ENCODE assay signal across 10 cellular contexts in genomic region chr20:59145926-59146800, GRCh38. TPM values are rescaled to one million over a fixed set of nuclear protein-coding genes. Genes with fewer than 3 reads are reported as not detected.
DNase-seq lines count a peak whose midpoint lies in the region; TF ChIP-seq lines count a peak whose summit lies in the region.
"Had no signal": no experiment of that assay in that cellular context is flagged by ENCODE, and none has a peak within 500 bp of the region (broad histone marks: within the 10 kb centered on the region; RNA-seq: fewer than 3 reads in every experiment).

No MANE protein-coding gene starts in this region.

- peaks cover 27% of the 10 kb centered on the region for H3K36me3 Mint-ChIP-seq in activated T-cell treated with anti-CD3 and anti-CD28 coated beads, Interleukin-2, amount 50 U/mL, for 24 hours (ENCODE audit: low read depth)
- H3K36me3 Mint-ChIP-seq in HFFc6 (ENCODE audit: low read depth), result no peaks in the 10 kb centered on the region

- peak overlapping the region; percentile 81 for H3K4me3 Mint-ChIP-seq in activated T-cell treated with anti-CD3 and anti-CD28 coated beads, Interleukin-2, amount 50 U/mL, for 24 hours
- H3K4me3 Mint-ChIP-seq in HFFc6, result no peak overlapping the region

- no peaks in the 10 kb centered on the region for H3K9me3 ChIP-seq in left ventricle myocardium inferior (replicated peaks)

- H3K4me1 Mint-ChIP-seq in activated T-cell treated with anti-CD3 and anti-CD28 coated beads, Interleukin-2, amount 50 U/mL, for 24 hours (ENCODE audit: low read depth), result peaks cover 77% of the 10 kb centered on the region
- H3K4me1 Mint-ChIP-seq in HFFc6 (ENCODE audit: low read depth), result no peaks in the 10 kb centered on the region

- no peaks in the 10 kb centered on the region for H3K9me3 Mint-ChIP-seq in activated T-cell treated with anti-CD3 and anti-CD28 coated beads, Interleukin-2, amount 50 U/mL, for 24 hours
- peaks cover 10% of the 10 kb centered on the region; the same call in 1 of the 2 replicates for H3K9me3 Mint-ChIP-seq in HFFc6

- H3K27ac Mint-ChIP-seq in activated T-cell treated with anti-CD3 and anti-CD28 coated beads, Interleukin-2, amount 50 U/mL, for 24 hours, result peak overlapping the region; percentile 90
- H3K27ac Mint-ChIP-seq in HFFc6, result no peak overlapping the region

- TF ChIP-seq CTCF in GM10266 (IDR thresholded peaks at IDR 0.05; ENCODE audit: control insufficient read depth, insufficient read depth, low read depth, missing control alignments) (no peak), left ventricle myocardium inferior (IDR thresholded peaks at IDR 0.05; ENCODE audit: borderline replicate concordance) (no peak), HFFc6 (IDR thresholded peaks at IDR 0.05) (no peak)

- peak overlapping the region; percentile 69 for H3K27ac ChIP-seq in left ventricle myocardium inferior (replicated peaks)

- no peaks in the 10 kb centered on the region for H3K27me3 ChIP-seq in left ventricle myocardium inferior (ENCODE audit: low read depth)

- H3K27me3 Mint-ChIP-seq in activated T-cell treated with anti-CD3 and anti-CD28 coated beads, Interleukin-2, amount 50 U/mL, for 24 hours, result no peaks in the 10 kb centered on the region
- no peaks in the 10 kb centered on the region; the same call in 1 of the 2 replicates for H3K27me3 Mint-ChIP-seq in HFFc6 (ENCODE audit: insufficient read depth)

- intact Hi-C loops in left ventricle myocardium inferior (cut with micrococcal nuclease), result no loop called here

- H3K4me1 ChIP-seq in left ventricle myocardium inferior, result peaks cover 43% of the 10 kb centered on the region

- H3K4me3 ChIP-seq in left ventricle myocardium inferior, result no peak overlapping the region

- DNase-seq in GM10266 (ENCODE audit: extremely low spot score), result peak; percentile 31
- peak; percentile 80 for DNase-seq in activated T-cell treated with anti-CD3 and anti-CD28 coated beads, Interleukin-2, amount 50 U/mL, for 24 hours
- no peak for DNase-seq in left ventricle myocardium inferior
- DNase-seq in stimulated activated CD8-positive, alpha-beta memory T cell treated with anti-CD3 and anti-CD28 coated beads, Interleukin-15, amount 100 ng/mL, for 1 hour (ENCODE audit: low read depth), result peak; percentile 32
- DNase-seq in foreskin melanocyte, result no peak
- DNase-seq in NCI-H2196 treated with DMSO at 0.1 percent for 48 hours (lab: John Stamatoyannopoulos, UW; ENCODE audit: unreplicated experiment), result no peak
- no peak for DNase-seq in NCI-H2227 (lab: John Stamatoyannopoulos, UW; ENCODE audit: unreplicated experiment)
- DNase-seq in HFFc6, result no peak
- DNase-seq: MM.1S, SW 1271 had no signal

- no peaks in the 10 kb centered on the region for H3K36me3 ChIP-seq in left ventricle myocardium inferior

RNA-seq across cellular contexts. Expression of gene ZNF831, which starts 17.5 kb away (rescaled TPM):
- 0.05 TPM for total RNA-seq in left ventricle myocardium inferior
- total RNA-seq in HFFc6 (2021; fragmentation: NEBNext Ultra II Directional; extraction: Animal tissue kit (Norgen Biotek cat#: 25700)), result not detected

Comparison
In these comparisons a context has a peak if more than half of its experiments do, and no peak if none do; other contexts are left out.
1. DNase-seq: peak in GM10266 (single experiment), activated T-cell treated with anti-CD3 and anti-CD28 coated beads, Interleukin-2, amount 50 U/mL, for 24 hours (single experiment) and stimulated activated CD8-positive, alpha-beta memory T cell treated with anti-CD3 and anti-CD28 coated beads, Interleukin-15, amount 100 ng/mL, for 1 hour (single experiment); none in left ventricle myocardium inferior (single experiment), foreskin melanocyte (single experiment), NCI-H2196 treated with DMSO at 0.1 percent for 48 hours (single experiment), NCI-H2227 (single experiment) and HFFc6 (single experiment).